18 cellular contexts compared by ENCODE assay signal in the genomic region with DNA sequence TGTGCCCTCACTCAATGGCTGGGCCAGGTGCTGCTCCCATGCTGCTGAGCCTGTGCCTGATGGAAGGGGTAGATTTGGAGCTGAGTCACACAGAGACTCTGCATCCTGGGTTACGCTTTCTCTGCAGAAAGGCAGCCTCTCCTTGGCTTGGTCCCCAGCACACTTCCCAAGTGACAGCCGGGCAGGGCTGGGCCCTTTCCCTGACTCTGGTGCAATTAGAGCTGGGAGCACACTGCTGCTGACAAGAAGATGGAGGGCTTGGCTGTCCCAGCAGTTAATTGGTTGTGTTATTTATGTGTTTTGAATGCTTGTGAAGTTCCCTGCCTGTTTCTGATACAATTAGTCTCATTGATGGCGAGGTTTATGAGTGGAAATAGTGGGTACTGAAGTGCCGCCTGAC.
DNase-seq lines count a peak whose midpoint lies in the region; ATAC-seq and TF ChIP-seq lines count a peak whose summit lies in the region.
"Had no signal": no experiment of that assay in that cellular context is flagged by ENCODE, and none has a peak within 500 bp of the region (broad histone marks: within the 10 kb centered on the region; RNA-seq: fewer than 3 reads in every experiment).

No MANE protein-coding gene starts in this region.

- H3K27ac Mint-ChIP-seq in osteocyte (ENCODE audit: unreplicated experiment) = no peak overlapping the region
- H3K27ac Mint-ChIP-seq: CD4-positive, alpha-beta memory T cell had no signal

- H3K4me1 Mint-ChIP-seq in osteocyte (ENCODE audit: unreplicated experiment) = no peaks in the 10 kb centered on the region
- H3K4me1 Mint-ChIP-seq: CD4-positive, alpha-beta memory T cell had no signal

- H3K4me3 Mint-ChIP-seq in osteocyte (ENCODE audit: unreplicated experiment) = no peak overlapping the region
- H3K4me3 Mint-ChIP-seq: CD4-positive, alpha-beta memory T cell had no signal

- H3K36me3 Mint-ChIP-seq in osteocyte (ENCODE audit: unreplicated experiment) = no peaks in the 10 kb centered on the region
- H3K36me3 Mint-ChIP-seq: CD4-positive, alpha-beta memory T cell had no signal

- H3K9me3 ChIP-seq in BLaER1 = peaks cover 25% of the 10 kb centered on the region

- TF ChIP-seq CTCF in osteocyte (IDR thresholded peaks at IDR 0.05) = no peak

- H3K36me3 ChIP-seq in BLaER1 = peaks cover 32% of the 10 kb centered on the region

- intact Hi-C loops in Right ventricle myocardium inferior (cut with DNase I) = no loop called here

- H3K4me3 ChIP-seq in BLaER1 = no peak overlapping the region
- H3K4me3 ChIP-seq: K562 had no signal

- H3K27me3 Mint-ChIP-seq in osteocyte (ENCODE audit: unreplicated experiment) = no peaks in the 10 kb centered on the region

- H3K9ac ChIP-seq in BLaER1 = no peak overlapping the region

- peaks cover 36% of the 10 kb centered on the region for H3K4me1 ChIP-seq in BLaER1

- no peak for ATAC-seq in Right ventricle myocardium inferior
- no peak for ATAC-seq in GM21381 (IDR thresholded peaks at IDR 0.05; ENCODE audit: unreplicated experiment)
- ATAC-seq in HG03520 (IDR thresholded peaks at IDR 0.05; ENCODE audit: unreplicated experiment) = no peak
- ATAC-seq: K562, Panc1, SK-N-SH treated with all-trans-retinoic acid at 6 μM for 48 hours had no signal

- H4K20me1 ChIP-seq in BLaER1 = no peaks in the 10 kb centered on the region

- H3K4me2 ChIP-seq in BLaER1 = 0 out of 2 replicates have a peak overlapping the region, but pooled peaks have one; percentile 7

- H3K27me3 ChIP-seq in BLaER1 = no peaks in the 10 kb centered on the region

- no peak overlapping the region for H3K27ac ChIP-seq in BLaER1
- H3K27ac ChIP-seq: HL-60 had no signal

- peak; percentile 56 for DNase-seq in NCI-H1436 (lab: John Stamatoyannopoulos, UW)
- DNase-seq in globus pallidus (ENCODE audit: low spot score) = peak; percentile 7
- peak; percentile 73 for DNase-seq in osteocyte (ENCODE audit: extremely low spot score, unreplicated experiment)
- no peak for DNase-seq in Right ventricle myocardium inferior (ENCODE audit: missing footprints)
- DNase-seq: AML-193; CD4-positive, alpha-beta memory T cell; NCI-H1092; NCI-H2029; NCI-H345; NCI-H526 treated with DMSO at 0.1 percent for 48 hours; SHP77 had no signal

- peaks cover 51% of the 10 kb centered on the region for H3K9me3 Mint-ChIP-seq in osteocyte (ENCODE audit: unreplicated experiment)
